1 cellular context compared by ENCODE assay signal in the genomic region with DNA sequence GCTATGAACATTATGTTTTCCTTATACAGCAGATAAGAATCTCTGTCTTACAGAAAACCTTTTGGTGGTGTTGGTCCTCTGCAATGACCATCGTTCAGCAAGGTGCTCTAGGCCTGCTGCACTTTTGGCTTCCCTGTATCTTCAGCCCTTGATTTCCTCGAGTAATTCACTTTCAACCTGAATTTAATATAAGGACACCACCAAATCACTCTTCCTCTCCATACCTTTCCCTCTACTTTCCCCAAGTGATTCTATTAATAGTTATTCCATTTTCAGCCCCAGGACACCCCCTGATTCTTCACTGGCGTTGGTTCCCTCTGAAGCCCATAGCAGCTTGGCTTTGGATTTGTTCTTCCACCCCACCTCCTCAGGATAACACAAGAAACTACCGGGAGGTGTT.
TF ChIP-seq lines count a peak whose summit lies in the region.

No MANE protein-coding gene starts in this region.

TF ChIP-seq in GM23338, 12 proteins besides CTCF, POLR2A, EP300 and RAD21:
- no peak for TF ChIP-seq EZH2 (IDR thresholded peaks at IDR 0.05; ENCODE audit: low read depth, unreplicated experiment)
- no peak for TF ChIP-seq STAT1 (IDR thresholded peaks at IDR 0.05; ENCODE audit: unreplicated experiment)
- TF ChIP-seq EZH2phosphoT487 (IDR thresholded peaks at IDR 0.05; ENCODE audit: unreplicated experiment) = no peak
- TF ChIP-seq ZNF331 (CRISPR knock-in tag; IDR thresholded peaks at IDR 0.05; ENCODE audit: low read depth) = no peak
- TF ChIP-seq, protein P1, sequence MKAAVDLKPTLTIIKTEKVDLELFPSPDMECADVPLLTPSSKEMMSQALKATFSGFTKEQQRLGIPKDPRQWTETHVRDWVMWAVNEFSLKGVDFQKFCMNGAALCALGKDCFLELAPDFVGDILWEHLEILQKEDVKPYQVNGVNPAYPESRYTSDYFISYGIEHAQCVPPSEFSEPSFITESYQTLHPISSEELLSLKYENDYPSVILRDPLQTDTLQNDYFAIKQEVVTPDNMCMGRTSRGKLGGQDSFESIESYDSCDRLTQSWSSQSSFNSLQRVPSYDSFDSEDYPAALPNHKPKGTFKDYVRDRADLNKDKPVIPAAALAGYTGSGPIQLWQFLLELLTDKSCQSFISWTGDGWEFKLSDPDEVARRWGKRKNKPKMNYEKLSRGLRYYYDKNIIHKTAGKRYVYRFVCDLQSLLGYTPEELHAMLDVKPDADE (IDR thresholded peaks at IDR 0.05) = no peak
- no peak for TF ChIP-seq ZNF114 (CRISPR knock-in tag; IDR thresholded peaks at IDR 0.05)
- TF ChIP-seq, protein P2, sequence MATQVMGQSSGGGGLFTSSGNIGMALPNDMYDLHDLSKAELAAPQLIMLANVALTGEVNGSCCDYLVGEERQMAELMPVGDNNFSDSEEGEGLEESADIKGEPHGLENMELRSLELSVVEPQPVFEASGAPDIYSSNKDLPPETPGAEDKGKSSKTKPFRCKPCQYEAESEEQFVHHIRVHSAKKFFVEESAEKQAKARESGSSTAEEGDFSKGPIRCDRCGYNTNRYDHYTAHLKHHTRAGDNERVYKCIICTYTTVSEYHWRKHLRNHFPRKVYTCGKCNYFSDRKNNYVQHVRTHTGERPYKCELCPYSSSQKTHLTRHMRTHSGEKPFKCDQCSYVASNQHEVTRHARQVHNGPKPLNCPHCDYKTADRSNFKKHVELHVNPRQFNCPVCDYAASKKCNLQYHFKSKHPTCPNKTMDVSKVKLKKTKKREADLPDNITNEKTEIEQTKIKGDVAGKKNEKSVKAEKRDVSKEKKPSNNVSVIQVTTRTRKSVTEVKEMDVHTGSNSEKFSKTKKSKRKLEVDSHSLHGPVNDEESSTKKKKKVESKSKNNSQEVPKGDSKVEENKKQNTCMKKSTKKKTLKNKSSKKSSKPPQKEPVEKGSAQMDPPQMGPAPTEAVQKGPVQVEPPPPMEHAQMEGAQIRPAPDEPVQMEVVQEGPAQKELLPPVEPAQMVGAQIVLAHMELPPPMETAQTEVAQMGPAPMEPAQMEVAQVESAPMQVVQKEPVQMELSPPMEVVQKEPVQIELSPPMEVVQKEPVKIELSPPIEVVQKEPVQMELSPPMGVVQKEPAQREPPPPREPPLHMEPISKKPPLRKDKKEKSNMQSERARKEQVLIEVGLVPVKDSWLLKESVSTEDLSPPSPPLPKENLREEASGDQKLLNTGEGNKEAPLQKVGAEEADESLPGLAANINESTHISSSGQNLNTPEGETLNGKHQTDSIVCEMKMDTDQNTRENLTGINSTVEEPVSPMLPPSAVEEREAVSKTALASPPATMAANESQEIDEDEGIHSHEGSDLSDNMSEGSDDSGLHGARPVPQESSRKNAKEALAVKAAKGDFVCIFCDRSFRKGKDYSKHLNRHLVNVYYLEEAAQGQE (IDR thresholded peaks at IDR 0.05; ENCODE audit: unreplicated experiment) = no peak
- TF ChIP-seq CREB1 (CRISPR knock-in tag; IDR thresholded peaks at IDR 0.05; ENCODE audit: low read depth) = no peak
- no peak for TF ChIP-seq POLR2AphosphoS5 (IDR thresholded peaks at IDR 0.05; ENCODE audit: low read depth)
- no peak for TF ChIP-seq NANOG (IDR thresholded peaks at IDR 0.05; ENCODE audit: borderline replicate concordance)
- no peak for TF ChIP-seq JUNB (IDR thresholded peaks at IDR 0.05; ENCODE audit: unreplicated experiment)
- no peak for TF ChIP-seq ZNF462 (CRISPR knock-in tag; IDR thresholded peaks at IDR 0.05)
